14 cellular contexts compared by ENCODE assay signal in genomic region chr2:55621802-55622201, GRCh38. TPM values are rescaled to one million over a fixed set of nuclear protein-coding genes. Genes with fewer than 3 reads are reported as not detected.
A peak's percentile ranks its signal among the peaks of the same experiment; 100 is the strongest.
DNase-seq lines count a peak whose midpoint lies in the region; ATAC-seq and TF ChIP-seq lines count a peak whose summit lies in the region.
"Had no signal": no experiment of that assay in that cellular context is flagged by ENCODE, and none has a peak within 500 bp of the region (broad histone marks: within the 10 kb centered on the region; RNA-seq: fewer than 3 reads in every experiment).

No MANE protein-coding gene starts in this region.

- H3K36me3 Mint-ChIP-seq in activated naive CD4-positive, alpha-beta T cell treated with anti-CD3 and anti-CD28 coated beads, Interleukin-2, amount 50 U/mL, for 24 hours, result peaks cover 5% of the 10 kb centered on the region
- peaks cover 23% of the 10 kb centered on the region for H3K36me3 Mint-ChIP-seq in activated naive CD4-positive, alpha-beta T cell treated with anti-CD3 and anti-CD28 coated beads for 36 hours (ENCODE audit: low read depth)
- H3K36me3 Mint-ChIP-seq in CD4-positive, alpha-beta T cell (ENCODE audit: low read depth), result peaks cover 52% of the 10 kb centered on the region
- H3K36me3 Mint-ChIP-seq in endodermal cell (ENCODE audit: low read depth), result peaks cover 3% of the 10 kb centered on the region

- peak overlapping the region; percentile 69 for H3K4me3 Mint-ChIP-seq in activated naive CD4-positive, alpha-beta T cell treated with anti-CD3 and anti-CD28 coated beads, Interleukin-2, amount 50 U/mL, for 24 hours
- H3K4me3 Mint-ChIP-seq in activated naive CD4-positive, alpha-beta T cell treated with anti-CD3 and anti-CD28 coated beads for 36 hours, result no peak overlapping the region
- peak overlapping the region; percentile 62 for H3K4me3 Mint-ChIP-seq in CD4-positive, alpha-beta T cell
- H3K4me3 Mint-ChIP-seq in endodermal cell, result peak overlapping the region; percentile 25
- H3K4me3 Mint-ChIP-seq: HFFc6 had no signal

- CTCF ChIA-PET in activated naive CD4-positive, alpha-beta T cell treated with anti-CD3 and anti-CD28 coated beads for 36 hours (lab: Charles Lee), result no interaction called here
- CTCF ChIA-PET in CD4-positive, alpha-beta T cell (lab: Charles Lee), result no interaction called here

- ATAC-seq in CD4-positive, alpha-beta T cell (ENCODE audit: poor library complexity), result no peak
- no peak for ATAC-seq in gastrocnemius medialis

- H3K9ac ChIP-seq in endodermal cell (ENCODE audit: extremely low read depth, low read length, poor library complexity, severe bottlenecking) (no peak overlapping the region), neuronal stem cell (ENCODE audit: low read depth, low read length, poor library complexity) (peak overlapping the region; percentile 66)

- TF ChIP-seq CTCF in CD4-positive, alpha-beta T cell (IDR thresholded peaks at IDR 0.05), result no peak
- TF ChIP-seq CTCF in endodermal cell (conservative IDR thresholded peaks at IDR 0.05), result no peak
- no peak for TF ChIP-seq CTCF in gastrocnemius medialis (IDR thresholded peaks at IDR 0.05 in 4 of 5, conservative IDR thresholded peaks at IDR 0.05 in 1 of 5)

- no peaks in the 10 kb centered on the region for H3K9me3 Mint-ChIP-seq in activated naive CD4-positive, alpha-beta T cell treated with anti-CD3 and anti-CD28 coated beads, Interleukin-2, amount 50 U/mL, for 24 hours
- no peaks in the 10 kb centered on the region for H3K9me3 Mint-ChIP-seq in activated naive CD4-positive, alpha-beta T cell treated with anti-CD3 and anti-CD28 coated beads for 36 hours
- no peaks in the 10 kb centered on the region for H3K9me3 Mint-ChIP-seq in CD4-positive, alpha-beta T cell
- H3K9me3 Mint-ChIP-seq in endodermal cell, result no peaks in the 10 kb centered on the region
- H3K9me3 Mint-ChIP-seq: CD8-positive, alpha-beta memory T cell; HFFc6 had no signal

- H3K18ac ChIP-seq in neuronal stem cell (ENCODE audit: low read length), result no peak overlapping the region

- H2BK15ac ChIP-seq in neuronal stem cell (ENCODE audit: low read length), result no peak overlapping the region

- H3K4me3 ChIP-seq in endodermal cell (ENCODE audit: low read length) (peak overlapping the region; percentile 42), neuronal stem cell (ENCODE audit: low read length in 2 of 2) (no peak overlapping the region), gastrocnemius medialis (no peak overlapping the region)

- POLR2A ChIA-PET in CD4-positive, alpha-beta T cell (lab: Charles Lee), result no interaction called here

- peak overlapping the region; percentile 25 for H4K8ac ChIP-seq in neuronal stem cell (ENCODE audit: low read depth, low read length)

- H2BK12ac ChIP-seq in neuronal stem cell (ENCODE audit: low read length), result no peak overlapping the region

- no peaks in the 10 kb centered on the region for H3K9me3 ChIP-seq in CD4-positive, alpha-beta T cell (ENCODE audit: control insufficient read depth, low read length)
- H3K9me3 ChIP-seq in endodermal cell (ENCODE audit: control insufficient read depth, low read length) (no peaks in the 10 kb centered on the region), neuronal stem cell (replicated peaks in 1 of 2; ENCODE audit: control insufficient read depth in 2 of 2, insufficient read depth in 1 of 2, low read depth in 1 of 2, low read length in 2 of 2) (no peaks in the 10 kb centered on the region), gastrocnemius medialis (no peaks in the 10 kb centered on the region)
- H3K9me3 ChIP-seq: Caco-2 had no signal

- H3K27me3 ChIP-seq in CD4-positive, alpha-beta T cell (ENCODE audit: control insufficient read depth, insufficient read depth, low read length), result no peaks in the 10 kb centered on the region
- H3K27me3 ChIP-seq in endodermal cell (ENCODE audit: control insufficient read depth, insufficient read depth, low read length, poor library complexity, severe bottlenecking), result no peaks in the 10 kb centered on the region
- H3K27me3 ChIP-seq in neuronal stem cell (ENCODE audit: control insufficient read depth in 3 of 3, insufficient read depth in 3 of 3, low read depth in 1 of 3, low read length in 3 of 3), result no peaks in the 10 kb centered on the region
- no peaks in the 10 kb centered on the region for H3K27me3 ChIP-seq in gastrocnemius medialis

- H3K23ac ChIP-seq in neuronal stem cell (ENCODE audit: low read depth, low read length, poor library complexity), result peak overlapping the region; percentile 44

- H3K36me3 ChIP-seq in endodermal cell (ENCODE audit: control insufficient read depth, insufficient read depth, low read length) (no peaks in the 10 kb centered on the region), neuronal stem cell (replicated peaks in 1 of 2; ENCODE audit: control insufficient read depth in 2 of 2, insufficient read depth in 2 of 2, low read length in 2 of 2) (peaks cover 2 to 29% of the 10 kb centered on the region in 2 donors), gastrocnemius medialis (no peaks in the 10 kb centered on the region)

- WGBS in endodermal cell (ENCODE audit: insufficient coverage in 1 of 2, insufficient read length in 1 of 2), 2 experiments, result 92 to 100% methylated on average over 1 to 7 of the region's 7 CpGs
- WGBS in neuronal stem cell (ENCODE audit: extremely low coverage in 2 of 2, insufficient read length in 2 of 2, insufficient replicate concordance in 1 of 2), 2 donors, result no CpG with 5 or more reads among the region's 7 CpGs

- peaks cover 71% of the 10 kb centered on the region for H3K4me1 Mint-ChIP-seq in activated naive CD4-positive, alpha-beta T cell treated with anti-CD3 and anti-CD28 coated beads, Interleukin-2, amount 50 U/mL, for 24 hours
- H3K4me1 Mint-ChIP-seq in activated naive CD4-positive, alpha-beta T cell treated with anti-CD3 and anti-CD28 coated beads for 36 hours (ENCODE audit: low read depth), result peaks cover 16% of the 10 kb centered on the region
- peaks cover 70% of the 10 kb centered on the region for H3K4me1 Mint-ChIP-seq in CD4-positive, alpha-beta T cell (ENCODE audit: low read depth)
- peaks cover 48% of the 10 kb centered on the region for H3K4me1 Mint-ChIP-seq in endodermal cell

- no peak overlapping the region for H2BK120ac ChIP-seq in neuronal stem cell (ENCODE audit: low read depth, low read length)

- H2BK5ac ChIP-seq in neuronal stem cell (ENCODE audit: low read length), result no peak overlapping the region

- intact Hi-C loops in activated naive CD4-positive, alpha-beta T cell treated with anti-CD3 and anti-CD28 coated beads for 36 hours (cut with micrococcal nuclease), result no loop called here
- intact Hi-C loops in CD4-positive, alpha-beta T cell (cut with DNase I, micrococcal nuclease), result loop anchor here in 1 of 2 experiments (2.0 to 5.0 kb wide), 2 partner anchors 205 to 389 kb away; partner anchors contain the start of genes CCDC88A, CLHC1 and RPS27A
- intact Hi-C loops in gastrocnemius medialis (cut with DNase I; ENCODE audit: low total_unique reads), result no loop called here

- H3K4me1 ChIP-seq in endodermal cell (ENCODE audit: control insufficient read depth, insufficient read depth, low read length) (peaks cover 23% of the 10 kb centered on the region), neuronal stem cell (ENCODE audit: control insufficient read depth in 2 of 2, insufficient read depth in 1 of 2, low read depth in 1 of 2, low read length in 2 of 2) (peaks cover 4 to 7% of the 10 kb centered on the region in 2 donors), gastrocnemius medialis (peaks cover 16% of the 10 kb centered on the region in 2 donors)
- H3K4me1 ChIP-seq: Caco-2 had no signal

- no peaks in the 10 kb centered on the region for H3K27me3 Mint-ChIP-seq in activated naive CD4-positive, alpha-beta T cell treated with anti-CD3 and anti-CD28 coated beads, Interleukin-2, amount 50 U/mL, for 24 hours
- no peaks in the 10 kb centered on the region for H3K27me3 Mint-ChIP-seq in activated naive CD4-positive, alpha-beta T cell treated with anti-CD3 and anti-CD28 coated beads for 36 hours (ENCODE audit: low read depth)
- no peaks in the 10 kb centered on the region for H3K27me3 Mint-ChIP-seq in CD4-positive, alpha-beta T cell
- H3K27me3 Mint-ChIP-seq in endodermal cell (ENCODE audit: insufficient read depth), result no peaks in the 10 kb centered on the region
- H3K27me3 Mint-ChIP-seq: CD8-positive, alpha-beta memory T cell had no signal

- H3K27ac ChIP-seq in CD4-positive, alpha-beta T cell (ENCODE audit: low read depth, low read length), result no peak overlapping the region
- H3K27ac ChIP-seq in endodermal cell (ENCODE audit: low read depth, low read length) (no peak overlapping the region), neuronal stem cell (replicated peaks; ENCODE audit: low read length) (no peak overlapping the region), gastrocnemius medialis (no peak overlapping the region)
- H3K27ac ChIP-seq: C4-2B had no signal

- DNase-seq in activated naive CD4-positive, alpha-beta T cell treated with anti-CD3 and anti-CD28 coated beads for 36 hours, result no peak
- no peak for DNase-seq in CD4-positive, alpha-beta T cell
- DNase-seq in endodermal cell (no peak), neuronal stem cell (ENCODE audit: low spot score) (no peak), gastrocnemius medialis (no peak), AML-193 (lab: John Stamatoyannopoulos, UW) (no peak)
- DNase-seq: 8988T; Caco-2; CD8-positive, alpha-beta memory T cell; DMS53; HCEC 1CT; HFFc6 had no signal

- no peak for TF ChIP-seq POLR2A in gastrocnemius medialis (IDR thresholded peaks at IDR 0.05)

- H3K4ac ChIP-seq in neuronal stem cell (ENCODE audit: low read length), result no peak overlapping the region

- H3K14ac ChIP-seq in neuronal stem cell (ENCODE audit: low read length), result no peak overlapping the region

- peak overlapping the region; percentile 9 for H3K27ac Mint-ChIP-seq in activated naive CD4-positive, alpha-beta T cell treated with anti-CD3 and anti-CD28 coated beads, Interleukin-2, amount 50 U/mL, for 24 hours
- H3K27ac Mint-ChIP-seq in activated naive CD4-positive, alpha-beta T cell treated with anti-CD3 and anti-CD28 coated beads for 36 hours, result no peak overlapping the region
- no peak overlapping the region for H3K27ac Mint-ChIP-seq in CD4-positive, alpha-beta T cell
- H3K27ac Mint-ChIP-seq in endodermal cell, result no peak overlapping the region

- in situ Hi-C loops in gastrocnemius medialis (cut with MboI; ENCODE audit: low sequenced_read_pairs in 4 of 4), result no loop called here

- H2AK5ac ChIP-seq in neuronal stem cell (ENCODE audit: low read depth, low read length), result peak overlapping the region; percentile 77

- no peak overlapping the region for H2AFZ ChIP-seq in neuronal stem cell (ENCODE audit: low read length)

- H3K79me1 ChIP-seq in neuronal stem cell (ENCODE audit: low read depth, low read length), result peaks cover 11% of the 10 kb centered on the region

- H4K91ac ChIP-seq in neuronal stem cell (ENCODE audit: low read depth, low read length, poor library complexity), result peak overlapping the region; percentile 92

- no peak overlapping the region for H3K4me2 ChIP-seq in neuronal stem cell (ENCODE audit: insufficient read depth, low read length, poor library complexity, severe bottlenecking)

RNA-seq across cellular contexts. Expression of gene PPP4R3B, which starts 4.4 kb away (rescaled TPM):
- 10 to 100 TPM; 55.4 to 57.2 TPM for total RNA-seq in activated naive CD4-positive, alpha-beta T cell treated with anti-CD3 and anti-CD28 coated beads for 36 hours
- 10 to 100 TPM; 47.7 to 50.3 TPM for total RNA-seq in CD4-positive, alpha-beta T cell
- total RNA-seq in endodermal cell (10 to 100 TPM; 50.8 to 52.0 TPM), gastrocnemius medialis (10 to 100 TPM; 20.6 to 30.3 (median 25.4) TPM)
- 47.1 TPM for polyA plus RNA-seq in endodermal cell (2013, experiment 1 of 2)
- 48.9 TPM for polyA plus RNA-seq in endodermal cell (2013, experiment 2 of 2)
- 33.2 TPM for polyA plus RNA-seq in neuronal stem cell (2013, experiment 1 of 2)
- 33.8 TPM for polyA plus RNA-seq in neuronal stem cell (2013, experiment 2 of 2)
